Comparison of ENCODE assay signal across 21 cellular contexts in the genomic region with DNA sequence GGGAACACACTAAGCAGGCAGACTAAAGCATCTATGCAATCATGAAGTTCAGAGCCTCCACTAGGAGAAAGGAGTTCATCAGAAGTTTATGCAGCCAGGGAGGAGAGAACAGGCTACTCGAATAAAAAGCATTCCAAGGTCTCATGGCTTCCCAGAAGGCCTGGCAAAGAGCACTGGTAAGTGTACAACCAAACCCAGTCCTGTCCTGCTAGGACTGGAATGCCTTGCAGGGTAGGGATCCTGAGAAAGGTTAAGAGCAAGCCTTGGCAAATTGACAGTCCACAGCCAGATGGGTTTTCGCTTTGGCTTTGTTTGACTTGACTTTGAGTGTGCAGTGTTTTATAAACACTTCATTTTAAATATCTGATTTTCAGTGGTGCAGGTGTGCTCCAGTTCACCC.
DNase-seq lines count a peak whose midpoint lies in the region; ATAC-seq lines count a peak whose summit lies in the region.
"Had no signal": no experiment of that assay in that cellular context is flagged by ENCODE, and none has a peak within 500 bp of the region (broad histone marks: within the 10 kb centered on the region; RNA-seq: fewer than 3 reads in every experiment).

No MANE protein-coding gene starts in this region.

- no peak overlapping the region for H3K27ac Mint-ChIP-seq in natural killer cell treated with Interleukin-12 subunit alpha and Interleukin-12 subunit beta and Interleukin-15 and Interleukin-18, amount 100 ng/mL, for 72 hours
- H3K27ac Mint-ChIP-seq in activated naive CD4-positive, alpha-beta T cell treated with anti-CD3 and anti-CD28 coated beads for 36 hours = no peak overlapping the region
- H3K27ac Mint-ChIP-seq: activated naive CD8-positive, alpha-beta T cell treated with anti-CD3 and anti-CD28 coated beads, Interleukin-2, amount 10 ng/mL, durations not matched to agents 7 days and 5 days had no signal

- H3K4me3 Mint-ChIP-seq in natural killer cell treated with Interleukin-12 subunit alpha and Interleukin-12 subunit beta and Interleukin-15 and Interleukin-18, amount 100 ng/mL, for 72 hours = no peak overlapping the region
- H3K4me3 Mint-ChIP-seq in activated naive CD4-positive, alpha-beta T cell treated with anti-CD3 and anti-CD28 coated beads for 36 hours = no peak overlapping the region
- H3K4me3 Mint-ChIP-seq: activated naive CD8-positive, alpha-beta T cell treated with anti-CD3 and anti-CD28 coated beads, Interleukin-2, amount 10 ng/mL, durations not matched to agents 7 days and 5 days had no signal

- intact Hi-C loops in activated naive CD4-positive, alpha-beta T cell treated with anti-CD3 and anti-CD28 coated beads for 36 hours (cut with micrococcal nuclease) = no loop called here

- H3K36me3 Mint-ChIP-seq in natural killer cell treated with Interleukin-12 subunit alpha and Interleukin-12 subunit beta and Interleukin-15 and Interleukin-18, amount 100 ng/mL, for 72 hours = no peaks in the 10 kb centered on the region
- no peaks in the 10 kb centered on the region for H3K36me3 Mint-ChIP-seq in activated naive CD4-positive, alpha-beta T cell treated with anti-CD3 and anti-CD28 coated beads for 36 hours (ENCODE audit: low read depth)
- H3K36me3 Mint-ChIP-seq: activated naive CD8-positive, alpha-beta T cell treated with anti-CD3 and anti-CD28 coated beads, Interleukin-2, amount 10 ng/mL, durations not matched to agents 7 days and 5 days had no signal

- DNase-seq in M059J (ENCODE audit: low read depth) (peak; percentile 3), NCI-H2107 treated with DMSO at 0.1 percent for 48 hours (lab: John Stamatoyannopoulos, UW; ENCODE audit: unreplicated experiment) (peak; percentile 98), renal cortical epithelial cell (ENCODE audit: low read depth) (peak; percentile 70)
- DNase-seq in effector memory CD4-positive, alpha-beta T cell = no peak
- no peak for DNase-seq in natural killer cell treated with Interleukin-12 subunit alpha and Interleukin-12 subunit beta and Interleukin-15 and Interleukin-18, amount 100 ng/mL, for 72 hours (ENCODE audit: low spot score)
- no peak for DNase-seq in activated naive CD4-positive, alpha-beta T cell treated with anti-CD3 and anti-CD28 coated beads for 36 hours
- DNase-seq: activated CD4-positive, CD25-positive, alpha-beta regulatory T cell treated with anti-CD3 and anti-CD28 coated beads, Interleukin-2, amount 50 U/mL, for 72 hours; activated CD8-positive, alpha-beta memory T cell treated with anti-CD3 and anti-CD28 coated beads for 24 hours; activated naive CD8-positive, alpha-beta T cell treated with anti-CD3 and anti-CD28 coated beads, Interleukin-2, amount 10 ng/mL, durations not matched to agents 7 days and 5 days; Calu3; Karpas-422; NCI-H526; posterior cingulate gyrus; SJCRH30; small intestine; stimulated activated CD4-positive, alpha-beta T cell treated with anti-CD3 and anti-CD28 coated beads, Interleukin-4, amount 100 ng/mL, for 24 hours; T1000 had no signal

- no peak overlapping the region for H3K27ac ChIP-seq in effector memory CD4-positive, alpha-beta T cell (ENCODE audit: insufficient read depth, low read length, poor library complexity, severe bottlenecking)
- H3K27ac ChIP-seq: SJCRH30, suprapubic skin had no signal

- peaks cover 6 to 10% of the 10 kb centered on the region in 2 donors for H3K27me3 Mint-ChIP-seq in natural killer cell treated with Interleukin-12 subunit alpha and Interleukin-12 subunit beta and Interleukin-15 and Interleukin-18, amount 100 ng/mL, for 72 hours
- H3K27me3 Mint-ChIP-seq in activated naive CD4-positive, alpha-beta T cell treated with anti-CD3 and anti-CD28 coated beads for 36 hours (ENCODE audit: low read depth) = no peaks in the 10 kb centered on the region
- H3K27me3 Mint-ChIP-seq: activated naive CD8-positive, alpha-beta T cell treated with anti-CD3 and anti-CD28 coated beads, Interleukin-2, amount 10 ng/mL, durations not matched to agents 7 days and 5 days had no signal

- H3K27me3 ChIP-seq in effector memory CD4-positive, alpha-beta T cell (replicated peaks; ENCODE audit: control insufficient read depth, insufficient read depth, low read length, poor library complexity, severe bottlenecking) = no peaks in the 10 kb centered on the region
- H3K27me3 ChIP-seq: SJCRH30, suprapubic skin had no signal

- CTCF ChIA-PET in activated naive CD4-positive, alpha-beta T cell treated with anti-CD3 and anti-CD28 coated beads for 36 hours (lab: Charles Lee) = interaction anchor here (0.5 kb wide), 1 partner anchor 7 kb away, joined by 3 read pairs; no protein-coding TSS in a partner anchor

- H3K4me1 Mint-ChIP-seq in natural killer cell treated with Interleukin-12 subunit alpha and Interleukin-12 subunit beta and Interleukin-15 and Interleukin-18, amount 100 ng/mL, for 72 hours (ENCODE audit: low read depth in 2 of 2) = no peaks in the 10 kb centered on the region
- no peaks in the 10 kb centered on the region for H3K4me1 Mint-ChIP-seq in activated naive CD4-positive, alpha-beta T cell treated with anti-CD3 and anti-CD28 coated beads for 36 hours (ENCODE audit: low read depth)

- no peaks in the 10 kb centered on the region for H3K4me1 ChIP-seq in effector memory CD4-positive, alpha-beta T cell (ENCODE audit: control insufficient read depth, insufficient read depth, low read length, poor library complexity, severe bottlenecking)
- H3K4me1 ChIP-seq: SJCRH30, suprapubic skin had no signal

- peak; percentile 42 for ATAC-seq in esophagus mucosa
- no peak for ATAC-seq in HG03025 (IDR thresholded peaks at IDR 0.05; ENCODE audit: low FRiP score, unreplicated experiment)
- no peak for ATAC-seq in natural killer cell treated with Interleukin-12 subunit alpha and Interleukin-12 subunit beta and Interleukin-15 and Interleukin-18, amount 100 ng/mL, for 72 hours
- ATAC-seq: HCT116 had no signal

- H3K4me3 ChIP-seq in effector memory CD4-positive, alpha-beta T cell (ENCODE audit: insufficient read depth, low read depth, low read length, poor library complexity, severe bottlenecking) = no peak overlapping the region
- H3K4me3 ChIP-seq: SJCRH30, suprapubic skin had no signal

- no peaks in the 10 kb centered on the region for H3K9me3 Mint-ChIP-seq in natural killer cell treated with Interleukin-12 subunit alpha and Interleukin-12 subunit beta and Interleukin-15 and Interleukin-18, amount 100 ng/mL, for 72 hours
- no peaks in the 10 kb centered on the region for H3K9me3 Mint-ChIP-seq in activated naive CD4-positive, alpha-beta T cell treated with anti-CD3 and anti-CD28 coated beads for 36 hours
- H3K9me3 Mint-ChIP-seq: activated naive CD8-positive, alpha-beta T cell treated with anti-CD3 and anti-CD28 coated beads, Interleukin-2, amount 10 ng/mL, durations not matched to agents 7 days and 5 days had no signal

- no peaks in the 10 kb centered on the region for H3K36me3 ChIP-seq in effector memory CD4-positive, alpha-beta T cell (ENCODE audit: control insufficient read depth, insufficient read depth, low read length)
- H3K36me3 ChIP-seq: SJCRH30, suprapubic skin had no signal

- no peaks in the 10 kb centered on the region for H3K9me3 ChIP-seq in effector memory CD4-positive, alpha-beta T cell (ENCODE audit: control insufficient read depth, low read length)
- H3K9me3 ChIP-seq: SJCRH30, suprapubic skin had no signal

Comparison
In these comparisons a context has a peak if more than half of its experiments do, and no peak if none do; other contexts are left out.
1. DNase-seq: peak in M059J (single experiment), NCI-H2107 treated with DMSO at 0.1 percent for 48 hours (single experiment) and renal cortical epithelial cell (single experiment); none in effector memory CD4-positive, alpha-beta T cell (0 of 3), natural killer cell treated with Interleukin-12 subunit alpha and Interleukin-12 subunit beta and Interleukin-15 and Interleukin-18, amount 100 ng/mL, for 72 hours (single experiment) and activated naive CD4-positive, alpha-beta T cell treated with anti-CD3 and anti-CD28 coated beads for 36 hours (single experiment).